ENCODE assay signal across 19 cellular contexts in genomic region chr1:230701434-230701833, GRCh38. TPM values are rescaled to one million over a fixed set of nuclear protein-coding genes. Genes with fewer than 3 reads are reported as not detected.
DNase-seq lines count a peak whose midpoint lies in the region; ATAC-seq, FAIRE-seq and TF ChIP-seq lines count a peak whose summit lies in the region.
"Had no signal": no experiment of that assay in that cellular context is flagged by ENCODE, and none has a peak within 500 bp of the region (broad histone marks: within the 10 kb centered on the region; RNA-seq: fewer than 3 reads in every experiment).

No MANE protein-coding gene starts in this region.

- H3K36me3 Mint-ChIP-seq in chondrocyte (ENCODE audit: low read depth), result peaks cover 14% of the 10 kb centered on the region

- H3K4me1 ChIP-seq in HepG2 (ENCODE audit: insufficient read depth, low read length), result peaks cover 72% of the 10 kb centered on the region
- no peaks in the 10 kb centered on the region for H3K4me1 ChIP-seq in right lobe of liver
- peaks cover 0 to 22% (median 8%) of the 10 kb centered on the region in 4 donors for H3K4me1 ChIP-seq in stomach
- no peaks in the 10 kb centered on the region for H3K4me1 ChIP-seq in OCI-LY7 (ENCODE audit: insufficient read depth, low read length, poor library complexity, severe bottlenecking)

- no peak for TF ChIP-seq RAD21 in HepG2 (CRISPR knock-in tag; IDR thresholded peaks at IDR 0.05)

- DNase-seq in HepG2 (ENCODE audit: low spot score) (no peak), right lobe of liver (no peak), chondrocyte (ENCODE audit: low spot score) (no peak), myocyte (ENCODE audit: low read depth) (peak; percentile 20), superior temporal gyrus (ENCODE audit: extremely low spot score) (peak; percentile 23), stomach (no peak), OCI-LY7 (ENCODE audit: low spot score) (no peak), NCI-H1694 treated with DMSO at 0.1 percent for 48 hours (lab: John Stamatoyannopoulos, UW) (no peak)
- DNase-seq: DMS79 treated with DMSO at 0.1 percent for 48 hours, EL, GDM1, GOT3, H9 had no signal

- no peak for TF ChIP-seq CTCF in HepG2 (CRISPR knock-in tag; IDR thresholded peaks at IDR 0.05)
- TF ChIP-seq CTCF in right lobe of liver (IDR thresholded peaks at IDR 0.05), result no peak
- TF ChIP-seq CTCF in chondrocyte (IDR thresholded peaks at IDR 0.05), result no peak
- no peak for TF ChIP-seq CTCF in stomach (IDR thresholded peaks at IDR 0.05)
- no peak for TF ChIP-seq CTCF in OCI-LY7 (conservative IDR thresholded peaks at IDR 0.05; ENCODE audit: low read length)

- peak overlapping the region; percentile 43 for H3K27ac Mint-ChIP-seq in chondrocyte (ENCODE audit: unreplicated experiment)
- H3K27ac Mint-ChIP-seq: H9 had no signal

- in situ Hi-C loops in HepG2 (cut with HindIII; ENCODE audit: extremely low pct_ligation_motif_present, low pct_unique_long_range_greater_than_20kb), result loop anchor here (5.0 kb wide), 1 partner anchor 59 kb away; the partner anchor contains the start of gene COG2

- FAIRE-seq in HepG2 (lab: Jason Lieb, UNC), result no peak
- FAIRE-seq: GM12892, GM19239 had no signal

- BruUV-seq in HepG2 (replicated peaks; lab: Mats Ljungman, UMichigan) (no TSS peak), OCI-LY7 (replicated peaks; lab: Mats Ljungman, UMichigan) (no TSS peak)

- CTCF ChIA-PET in HepG2 (lab: Yijun Ruan, JAX; ENCODE audit: low intra/inter-chr PET ratio, low total read pairs), result no interaction called here
- CTCF ChIA-PET in OCI-LY7 (lab: Charles Lee; ENCODE audit: unreplicated experiment), result no interaction called here

- peaks cover 11% of the 10 kb centered on the region for H3K79me2 ChIP-seq in HepG2 (ENCODE audit: insufficient read depth, low read length)
- no peaks in the 10 kb centered on the region for H3K79me2 ChIP-seq in OCI-LY7 (ENCODE audit: insufficient read depth, low read depth, low read length)

- H3K4me3 Mint-ChIP-seq in chondrocyte (ENCODE audit: unreplicated experiment), result no peak overlapping the region
- H3K4me3 Mint-ChIP-seq: H9 had no signal

- H3K27me3 Mint-ChIP-seq in chondrocyte (ENCODE audit: low read depth), result no peaks in the 10 kb centered on the region

- H3K9ac ChIP-seq in HepG2 (ENCODE audit: insufficient read depth, low read depth, low read length), result peak overlapping the region; percentile 53; the same call in 1 of the 2 replicates
- H3K9ac ChIP-seq: BLaER1 had no signal

- no peak for ATAC-seq in HepG2
- no peak for ATAC-seq in right lobe of liver

- H3K36me3 ChIP-seq in HepG2 (replicated peaks in 1 of 2; ENCODE audit: control insufficient read depth in 1 of 2, insufficient read depth in 2 of 2, low read length in 2 of 2) (peaks cover 14 to 32% of the 10 kb centered on the region in 2 experiments), right lobe of liver (peaks cover 0 to 50% (median 27%) of the 10 kb centered on the region in 4 donors), stomach (no peaks in the 10 kb centered on the region), OCI-LY7 (ENCODE audit: insufficient read depth, low read length) (no peaks in the 10 kb centered on the region)
- H3K36me3 ChIP-seq: BLaER1 had no signal

- WGBS in HepG2 (ENCODE audit: low lambda C conversion rate), result 98% methylated on average over 17 of the region's 17 CpGs
- WGBS in right lobe of liver (ENCODE audit: insufficient coverage, low coverage, low lambda C conversion rate, missing lambda C conversion rate), result 80% methylated on average over 5 of the region's 17 CpGs
- WGBS in stomach, 5 donors, result 81 to 90% (median 88%) methylated on average over 17 of the region's 17 CpGs

- intact Hi-C loops in HepG2 (cut with micrococcal nuclease; ENCODE audit: unreplicated experiment), result no loop called here
- intact Hi-C loops in right lobe of liver (cut with DNase I), result loop anchor here (10.0 kb wide), 2 partner anchors 57 to 67 kb away; partner anchors contain the start of gene COG2 (in 1 of the 2)
- intact Hi-C loops in stomach (cut with DNase I; ENCODE audit: low total_unique reads), result no loop called here
- intact Hi-C loops in OCI-LY7 (cut with micrococcal nuclease; ENCODE audit: unreplicated experiment), result no loop called here

- H3K9me2 ChIP-seq in OCI-LY7 (ENCODE audit: insufficient read depth, low read length), result no peaks in the 10 kb centered on the region

- H3K27me3 ChIP-seq in HepG2 (ENCODE audit: control insufficient read depth in 1 of 2, insufficient read depth in 2 of 2, low read length in 2 of 2) (no peaks in the 10 kb centered on the region), right lobe of liver (no peaks in the 10 kb centered on the region), stomach (no peaks in the 10 kb centered on the region)
- H3K27me3 ChIP-seq: BLaER1 had no signal

- H3K9me3 ChIP-seq in HepG2 (ENCODE audit: low read length) (no peaks in the 10 kb centered on the region), right lobe of liver (no peaks in the 10 kb centered on the region), stomach (no peaks in the 10 kb centered on the region), OCI-LY7 (ENCODE audit: low read length) (no peaks in the 10 kb centered on the region)
- H3K9me3 ChIP-seq: BLaER1 had no signal

- TF ChIP-seq EP300 in HepG2 (IDR thresholded peaks at IDR 0.05; ENCODE audit: low read depth in 2 of 2, low read length in 2 of 2) (no peak), HepG2 (CRISPR knock-in tag; IDR thresholded peaks at IDR 0.05; ENCODE audit: borderline replicate concordance) (no peak), stomach (IDR thresholded peaks at IDR 0.05) (no peak)

- H4K20me1 ChIP-seq in HepG2 (ENCODE audit: insufficient read depth, low read length) (peaks cover 33% of the 10 kb centered on the region; the same call in 1 of the 2 replicates), OCI-LY7 (ENCODE audit: insufficient read depth, low read length) (no peaks in the 10 kb centered on the region)
- H4K20me1 ChIP-seq: BLaER1 had no signal

- H3K4me2 ChIP-seq in HepG2 (ENCODE audit: low read depth, low read length) (peak overlapping the region; percentile 45; the same call in 1 of the 2 replicates), OCI-LY7 (ENCODE audit: low read length) (no peak overlapping the region)
- H3K4me2 ChIP-seq: BLaER1 had no signal

- peaks cover 5% of the 10 kb centered on the region for H3K4me1 Mint-ChIP-seq in chondrocyte (ENCODE audit: low read depth)

- H3K27ac ChIP-seq in HepG2 (ENCODE audit: extremely low read length, insufficient read depth, low read length), result peak overlapping the region; percentile 89
- H3K27ac ChIP-seq in right lobe of liver, result no peak overlapping the region
- H3K27ac ChIP-seq in stomach, result no peak overlapping the region
- no peak overlapping the region for H3K27ac ChIP-seq in OCI-LY7 (ENCODE audit: low read depth, low read length, poor library complexity, severe bottlenecking)
- H3K27ac ChIP-seq: 22Rv1, BLaER1 had no signal

- H3K4me3 ChIP-seq in HepG2 (replicated peaks in 1 of 3; ENCODE audit: insufficient read depth in 1 of 3, low read depth in 2 of 3, low read length in 3 of 3) (no peak overlapping the region), right lobe of liver (no peak overlapping the region), stomach (no peak overlapping the region), OCI-LY7 (ENCODE audit: low read depth, low read length, poor library complexity, severe bottlenecking) (no peak overlapping the region)
- H3K4me3 ChIP-seq: BLaER1 had no signal

- H2AFZ ChIP-seq in HepG2 (ENCODE audit: low read length), result no peak overlapping the region
- no peak overlapping the region for H2AFZ ChIP-seq in OCI-LY7 (ENCODE audit: low read length)

- H3K9me3 Mint-ChIP-seq in chondrocyte (ENCODE audit: low read depth), result no peaks in the 10 kb centered on the region
- H3K9me3 Mint-ChIP-seq: H9 had no signal

- POLR2A ChIA-PET in HepG2 (lab: Yijun Ruan, JAX), result interaction anchor here (1.0 to 5.3 kb wide), 4 partner anchors 11 to 52 kb away, joined by 3 to 94 read pairs (median 8); partner anchors contain the start of gene AGT
- POLR2A ChIA-PET in OCI-LY7 (lab: Charles Lee), result no interaction called here

- no peak; a peak in 2 of 4 replicates for TF ChIP-seq POLR2A in HepG2 (IDR thresholded peaks at IDR 0.05; ENCODE audit: insufficient read depth in 1 of 2, low read depth in 2 of 2, low read length in 2 of 2)
- no peak for TF ChIP-seq POLR2A in right lobe of liver (IDR thresholded peaks at IDR 0.05)
- TF ChIP-seq POLR2A in stomach (IDR thresholded peaks at IDR 0.05), result no peak

RNA-seq across cellular contexts. Expression of gene AGT, which starts 12.5 kb away (rescaled TPM):
- total RNA-seq in HepG2 (2016; rRNA removed; fragmentation: Illumina TruSeq; extraction: Trizol) (378 and 892 TPM in 2 replicates), right lobe of liver (1,000 to 10,000 TPM; 1,076 to 2,346 (median 1,911) TPM), chondrocyte (18.1 to 119 TPM (median 118 TPM) in 3 replicates), myocyte (31.7 and 36.5 TPM in 2 replicates), stomach (1 to 10 TPM in 2 of 5 donors, under 1 TPM in 1, not detected in 2; 0.29 to 9.9 (median 3.7) TPM), OCI-LY7 (2022) (not detected in 2 replicates)
- total RNA-seq in HepG2 (2016; cell fraction: cytosol; rRNA removed; fragmentation: Illumina TruSeq; extraction: Trizol; ENCODE audit: low read depth), result 75.9 and 76.7 TPM in 2 replicates
- total RNA-seq in HepG2 (2016; cell fraction: insoluble cytoplasmic fraction; rRNA removed; fragmentation: Illumina TruSeq; extraction: Trizol), result 368 and 897 TPM in 2 replicates
- 150 and 163 TPM in 2 replicates for total RNA-seq in HepG2 (2016; cell fraction: membrane; rRNA removed; fragmentation: Illumina TruSeq; extraction: Trizol)
- total RNA-seq in HepG2 (2016; cell fraction: nucleus; rRNA removed; fragmentation: Illumina TruSeq; extraction: Trizol), result 728 and 881 TPM in 2 replicates
- polyA plus RNA-seq in HepG2 (2011; rRNA removed) (2,071 and 2,729 TPM in 2 replicates), stomach (1 to 10 TPM in 2 of 3 donors, under 1 TPM in 1; 0.65 to 8.1 (median 4.0) TPM)
- 1,947 and 1,991 TPM in 2 replicates for polyA plus RNA-seq in HepG2 (2011; cell fraction: cytosol; rRNA removed)
- 1,234 and 1,580 TPM in 2 replicates for polyA plus RNA-seq in HepG2 (2011; cell fraction: nucleus; rRNA removed)
- 1,477 and 1,796 TPM in 2 replicates for polyA plus RNA-seq in HepG2 (2012)
- polyA plus RNA-seq in HepG2 (2016; cell fraction: cytosol; fragmentation: Illumina TruSeq; extraction: Trizol; ENCODE audit: low read depth), result 105 and 108 TPM in 2 replicates
- 413 and 471 TPM in 2 replicates for polyA plus RNA-seq in HepG2 (2016; cell fraction: insoluble cytoplasmic fraction; fragmentation: Illumina TruSeq; extraction: Trizol; ENCODE audit: low read depth)
- polyA plus RNA-seq in HepG2 (2016; cell fraction: membrane; fragmentation: Illumina TruSeq; extraction: Trizol; ENCODE audit: low read depth), result 154 and 159 TPM in 2 replicates
- 1,282 and 1,316 TPM in 2 replicates for polyA plus RNA-seq in HepG2 (2016; cell fraction: nucleus; fragmentation: Illumina TruSeq; extraction: Trizol; ENCODE audit: insufficient read depth, low read depth)
- 0.94 and 2,464 TPM in 2 replicates for polyA minus RNA-seq in HepG2 (2011; rRNA and poly(A)+ RNA removed; ENCODE audit: low replicate concordance)
- 761 and 986 TPM in 2 replicates for polyA minus RNA-seq in HepG2 (2011; cell fraction: cytosol; rRNA and poly(A)+ RNA removed)
- 279 and 432 TPM in 2 replicates for polyA minus RNA-seq in HepG2 (2011; cell fraction: nucleus; rRNA and poly(A)+ RNA removed)
- 19.9 TPM for polyA plus RNA-seq in myocyte (2012)
- not detected in 2 replicates for total RNA-seq in OCI-LY7 (2014; rRNA removed; shearing (Covaris generic))
- total RNA-seq: A673, H9 had no signal

RNA-seq across cellular contexts. Expression of gene CAPN9, which starts 45.8 kb away (rescaled TPM):
- total RNA-seq in HepG2 (2016; rRNA removed; fragmentation: Illumina TruSeq; extraction: Trizol) (0.17 and 0.31 TPM in 2 replicates), right lobe of liver (not detected), chondrocyte (not detected in 3 replicates), myocyte (0.05 TPM in 1 of 2 replicates, not detected in the other), stomach (10 to 100 TPM; 29.5 to 68.3 (median 53.8) TPM), OCI-LY7 (2022) (not detected in 2 replicates)
- not detected in 2 replicates for total RNA-seq in HepG2 (2016; cell fraction: cytosol; rRNA removed; fragmentation: Illumina TruSeq; extraction: Trizol; ENCODE audit: low read depth)
- total RNA-seq in HepG2 (2016; cell fraction: insoluble cytoplasmic fraction; rRNA removed; fragmentation: Illumina TruSeq; extraction: Trizol), result 0.09 and 0.16 TPM in 2 replicates
- total RNA-seq in HepG2 (2016; cell fraction: membrane; rRNA removed; fragmentation: Illumina TruSeq; extraction: Trizol), result not detected in 2 replicates
- not detected in 2 replicates for total RNA-seq in HepG2 (2016; cell fraction: nucleus; rRNA removed; fragmentation: Illumina TruSeq; extraction: Trizol)
- polyA plus RNA-seq in HepG2 (2011; rRNA removed) (0.04 and 0.10 TPM in 2 replicates), stomach (10 to 100 TPM in 2 of 3 donors, 1 to 10 TPM in 1; 2.6 to 48.3 (median 14.7) TPM)
- 0.06 and 0.11 TPM in 2 replicates for polyA plus RNA-seq in HepG2 (2011; cell fraction: cytosol; rRNA removed)
- polyA plus RNA-seq in HepG2 (2011; cell fraction: nucleus; rRNA removed), result 0.19 TPM in 1 of 2 replicates, not detected in the other
- 0.09 TPM in 1 of 2 replicates, not detected in the other for polyA plus RNA-seq in HepG2 (2012)
- polyA plus RNA-seq in HepG2 (2016; cell fraction: cytosol; fragmentation: Illumina TruSeq; extraction: Trizol; ENCODE audit: low read depth), result 0.26 TPM in 1 of 2 replicates, not detected in the other
- not detected in 2 replicates for polyA plus RNA-seq in HepG2 (2016; cell fraction: insoluble cytoplasmic fraction; fragmentation: Illumina TruSeq; extraction: Trizol; ENCODE audit: low read depth)
- polyA plus RNA-seq in HepG2 (2016; cell fraction: membrane; fragmentation: Illumina TruSeq; extraction: Trizol; ENCODE audit: low read depth), result 0.06 TPM in 1 of 2 replicates, not detected in the other
- polyA plus RNA-seq in HepG2 (2016; cell fraction: nucleus; fragmentation: Illumina TruSeq; extraction: Trizol; ENCODE audit: insufficient read depth, low read depth), result 0.21 TPM in 1 of 2 replicates, not detected in the other
- 0.12 TPM in 1 of 2 replicates, not detected in the other for polyA minus RNA-seq in HepG2 (2011; rRNA and poly(A)+ RNA removed; ENCODE audit: low replicate concordance)
- not detected in 2 replicates for polyA minus RNA-seq in HepG2 (2011; cell fraction: cytosol; rRNA and poly(A)+ RNA removed)
- not detected in 2 replicates for polyA minus RNA-seq in HepG2 (2011; cell fraction: nucleus; rRNA and poly(A)+ RNA removed)
- polyA plus RNA-seq in myocyte (2012), result 0.24 TPM
- total RNA-seq in OCI-LY7 (2014; rRNA removed; shearing (Covaris generic)), result not detected in 2 replicates
- total RNA-seq: A673, HT1080 had no signal

RNA-seq across cellular contexts. Expression of gene COG2, which starts 59.2 kb away (rescaled TPM):
- total RNA-seq in HepG2 (2016; rRNA removed; fragmentation: Illumina TruSeq; extraction: Trizol) (36.3 and 51.3 TPM in 2 replicates), right lobe of liver (10 to 100 TPM in 4 of 6 experiments, 1 to 10 TPM in 2; 9.0 to 18.7 (median 13.0) TPM), chondrocyte (24.1 to 28.6 TPM (median 26.8 TPM) in 3 replicates), myocyte (75.1 and 86.4 TPM in 2 replicates), stomach (10 to 100 TPM; 16.5 to 51.3 (median 34.8) TPM), OCI-LY7 (2022) (33.8 and 35.3 TPM in 2 replicates)
- total RNA-seq in HepG2 (2016; cell fraction: cytosol; rRNA removed; fragmentation: Illumina TruSeq; extraction: Trizol; ENCODE audit: low read depth), result 9.3 and 9.7 TPM in 2 replicates
- total RNA-seq in HepG2 (2016; cell fraction: insoluble cytoplasmic fraction; rRNA removed; fragmentation: Illumina TruSeq; extraction: Trizol), result 36.8 and 53.0 TPM in 2 replicates
- 14.3 and 14.7 TPM in 2 replicates for total RNA-seq in HepG2 (2016; cell fraction: membrane; rRNA removed; fragmentation: Illumina TruSeq; extraction: Trizol)
- total RNA-seq in HepG2 (2016; cell fraction: nucleus; rRNA removed; fragmentation: Illumina TruSeq; extraction: Trizol), result 27.7 and 28.8 TPM in 2 replicates
- polyA plus RNA-seq in HepG2 (2011; rRNA removed) (16.0 and 16.8 TPM in 2 replicates), stomach (10 to 100 TPM in 2 of 3 donors, 1 to 10 TPM in 1; 8.9 to 16.8 (median 11.3) TPM)
- 9.1 and 13.0 TPM in 2 replicates for polyA plus RNA-seq in HepG2 (2011; cell fraction: cytosol; rRNA removed)
- 19.2 and 23.7 TPM in 2 replicates for polyA plus RNA-seq in HepG2 (2011; cell fraction: nucleus; rRNA removed)
- polyA plus RNA-seq in HepG2 (2012), result 18.8 and 23.0 TPM in 2 replicates
- 2.2 and 2.3 TPM in 2 replicates for polyA plus RNA-seq in HepG2 (2016; cell fraction: cytosol; fragmentation: Illumina TruSeq; extraction: Trizol; ENCODE audit: low read depth)
- polyA plus RNA-seq in HepG2 (2016; cell fraction: insoluble cytoplasmic fraction; fragmentation: Illumina TruSeq; extraction: Trizol; ENCODE audit: low read depth), result 38.6 and 41.2 TPM in 2 replicates
- polyA plus RNA-seq in HepG2 (2016; cell fraction: membrane; fragmentation: Illumina TruSeq; extraction: Trizol; ENCODE audit: low read depth), result 5.1 and 5.8 TPM in 2 replicates
- 33.5 and 36.2 TPM in 2 replicates for polyA plus RNA-seq in HepG2 (2016; cell fraction: nucleus; fragmentation: Illumina TruSeq; extraction: Trizol; ENCODE audit: insufficient read depth, low read depth)
- 12.7 and 22.2 TPM in 2 replicates for polyA minus RNA-seq in HepG2 (2011; rRNA and poly(A)+ RNA removed; ENCODE audit: low replicate concordance)
- 15.1 and 16.5 TPM in 2 replicates for polyA minus RNA-seq in HepG2 (2011; cell fraction: cytosol; rRNA and poly(A)+ RNA removed)
- 34.5 and 52.2 TPM in 2 replicates for polyA minus RNA-seq in HepG2 (2011; cell fraction: nucleus; rRNA and poly(A)+ RNA removed)
- 23.2 TPM for polyA plus RNA-seq in myocyte (2012)
- total RNA-seq in OCI-LY7 (2014; rRNA removed; shearing (Covaris generic)), result 30.5 and 47.9 TPM in 2 replicates

Comparison
In these comparisons a context has a peak if more than half of its experiments do, and no peak if none do; other contexts are left out.
1. intact Hi-C loops: an anchor here in right lobe of liver (10.0 kb wide); none called in HepG2, stomach and OCI-LY7.
2. DNase-seq: peak in myocyte (single experiment) and superior temporal gyrus (single experiment); none in HepG2 (single experiment), right lobe of liver (0 of 3), chondrocyte (single experiment), stomach (single experiment), OCI-LY7 (single experiment) and NCI-H1694 treated with DMSO at 0.1 percent for 48 hours (single experiment).
3. RNA of gene CAPN9, which starts 45.8 kb away (total RNA-seq): 29.5 to 68.3 TPM in stomach; 0.09 to 0.31 TPM in HepG2, not detected in OCI-LY7, not detected in right lobe of liver, not detected in chondrocyte and 0.05 TPM in myocyte; every median in the first group is over 10 times any median in the second.